8 cellular contexts compared by ENCODE assay signal in genomic region chr20:58693226-58694006, GRCh38. TPM values are rescaled to one million over a fixed set of nuclear protein-coding genes. Genes with fewer than 3 reads are reported as not detected.
DNase-seq lines count a peak whose midpoint lies in the region; ATAC-seq, FAIRE-seq and TF ChIP-seq lines count a peak whose summit lies in the region.

No MANE protein-coding gene starts in this region.

- CTCF ChIA-PET in activated naive CD4-positive, alpha-beta T cell treated with anti-CD3 and anti-CD28 coated beads for 36 hours (lab: Charles Lee), result interaction anchor here (0.6 to 2.6 kb wide), 7 partner anchors 12 to 183 kb away, joined by 3 to 12 read pairs (median 3); partner anchors contain the start of gene STX16
- CTCF ChIA-PET in GM10248 (lab: Yijun Ruan, JAX), result interaction anchor here (0.6 to 2.0 kb wide), 8 partner anchors 10 to 213 kb away, joined by 3 to 10 read pairs (median 4); partner anchors contain the start of gene STX16

- no peaks in the 10 kb centered on the region for H3K27me3 Mint-ChIP-seq in activated naive CD4-positive, alpha-beta T cell treated with anti-CD3 and anti-CD28 coated beads for 36 hours (ENCODE audit: low read depth)
- no peaks in the 10 kb centered on the region for H3K27me3 Mint-ChIP-seq in activated naive CD8-positive, alpha-beta T cell treated with anti-CD3 and anti-CD28 coated beads for 36 hours

- POLR2A ChIA-PET in GM10248 (lab: Yijun Ruan, JAX), result interaction anchor here (0.6 kb wide), 2 partner anchors 34 to 42 kb away, joined by 3 read pairs; partner anchors contain the start of gene STX16

- H3K4me3 Mint-ChIP-seq in activated naive CD4-positive, alpha-beta T cell treated with anti-CD3 and anti-CD28 coated beads for 36 hours, result peak overlapping the region; percentile 72
- H3K4me3 Mint-ChIP-seq in activated naive CD8-positive, alpha-beta T cell treated with anti-CD3 and anti-CD28 coated beads for 36 hours, result peak overlapping the region; percentile 72
- H3K4me3 Mint-ChIP-seq in stimulated activated effector memory CD8-positive, alpha-beta T cell treated with anti-CD3 and anti-CD28 coated beads, Interleukin-12 subunit alpha, Interleukin-12 subunit beta, amount 100 ng/mL, for 72 hours, result no peak overlapping the region

- peak overlapping the region; percentile 33 for H3K27ac Mint-ChIP-seq in activated naive CD4-positive, alpha-beta T cell treated with anti-CD3 and anti-CD28 coated beads for 36 hours
- H3K27ac Mint-ChIP-seq in activated naive CD8-positive, alpha-beta T cell treated with anti-CD3 and anti-CD28 coated beads for 36 hours, result peak overlapping the region; percentile 69
- no peak overlapping the region for H3K27ac Mint-ChIP-seq in stimulated activated effector memory CD8-positive, alpha-beta T cell treated with anti-CD3 and anti-CD28 coated beads, Interleukin-12 subunit alpha, Interleukin-12 subunit beta, amount 100 ng/mL, for 72 hours

- no peaks in the 10 kb centered on the region for H3K27me3 ChIP-seq in iPS DF 6.9 (ENCODE audit: control insufficient read depth, insufficient read depth, low read length)

- FAIRE-seq in HTR-8/SVneo (lab: Jason Lieb, UNC), result peak; percentile 90

- peaks cover 4% of the 10 kb centered on the region for H3K36me3 Mint-ChIP-seq in activated naive CD4-positive, alpha-beta T cell treated with anti-CD3 and anti-CD28 coated beads for 36 hours (ENCODE audit: low read depth)
- no peaks in the 10 kb centered on the region for H3K36me3 Mint-ChIP-seq in activated naive CD8-positive, alpha-beta T cell treated with anti-CD3 and anti-CD28 coated beads for 36 hours
- H3K36me3 Mint-ChIP-seq in stimulated activated effector memory CD8-positive, alpha-beta T cell treated with anti-CD3 and anti-CD28 coated beads, Interleukin-12 subunit alpha, Interleukin-12 subunit beta, amount 100 ng/mL, for 72 hours, result peaks cover 8% of the 10 kb centered on the region

- H3K9me3 Mint-ChIP-seq in activated naive CD4-positive, alpha-beta T cell treated with anti-CD3 and anti-CD28 coated beads for 36 hours, result no peaks in the 10 kb centered on the region
- H3K9me3 Mint-ChIP-seq in activated naive CD8-positive, alpha-beta T cell treated with anti-CD3 and anti-CD28 coated beads for 36 hours, result no peaks in the 10 kb centered on the region
- H3K9me3 Mint-ChIP-seq in stimulated activated effector memory CD8-positive, alpha-beta T cell treated with anti-CD3 and anti-CD28 coated beads, Interleukin-12 subunit alpha, Interleukin-12 subunit beta, amount 100 ng/mL, for 72 hours, result no peaks in the 10 kb centered on the region

- no CpG with 5 or more reads among the region's 51 CpGs for WGBS in iPS DF 6.9 (ENCODE audit: insufficient coverage, insufficient read length)

- H3K27ac ChIP-seq in iPS DF 6.9 (ENCODE audit: low read length), result no peak overlapping the region

- peaks cover 9% of the 10 kb centered on the region for H3K4me1 Mint-ChIP-seq in activated naive CD4-positive, alpha-beta T cell treated with anti-CD3 and anti-CD28 coated beads for 36 hours (ENCODE audit: low read depth)
- H3K4me1 Mint-ChIP-seq in activated naive CD8-positive, alpha-beta T cell treated with anti-CD3 and anti-CD28 coated beads for 36 hours, result peaks cover 9% of the 10 kb centered on the region
- H3K4me1 Mint-ChIP-seq in stimulated activated effector memory CD8-positive, alpha-beta T cell treated with anti-CD3 and anti-CD28 coated beads, Interleukin-12 subunit alpha, Interleukin-12 subunit beta, amount 100 ng/mL, for 72 hours, result peaks cover 18% of the 10 kb centered on the region

- H3K4me1 ChIP-seq in iPS DF 6.9 (ENCODE audit: control insufficient read depth, insufficient read depth, low read length), result peaks cover 12% of the 10 kb centered on the region

- H3K9me3 ChIP-seq in iPS DF 6.9 (ENCODE audit: control insufficient read depth, insufficient read depth, low read length), result no peaks in the 10 kb centered on the region

- intact Hi-C loops in activated naive CD4-positive, alpha-beta T cell treated with anti-CD3 and anti-CD28 coated beads for 36 hours (cut with micrococcal nuclease), result loop anchor here (5.0 kb wide), 1 partner anchor 456 kb away; no protein-coding TSS in a partner anchor

- peak; percentile 7 for DNase-seq in activated naive CD4-positive, alpha-beta T cell treated with anti-CD3 and anti-CD28 coated beads for 36 hours
- no peak for DNase-seq in activated naive CD4-positive, alpha-beta T cell treated with anti-CD3 and anti-CD28 coated beads, Interleukin-2, amount 50 U/mL, for 16 hours
- DNase-seq in HTR-8/SVneo (ENCODE audit: insufficient read length, low spot score), result no peak
- DNase-seq in activated naive CD8-positive, alpha-beta T cell treated with anti-CD3 and anti-CD28 coated beads for 36 hours, result peak; percentile 33
- DNase-seq in iPS DF 6.9 (ENCODE audit: low read depth, low spot score), result no peak
- DNase-seq in stimulated activated effector memory CD8-positive, alpha-beta T cell treated with anti-CD3 and anti-CD28 coated beads, Interleukin-12 subunit alpha, Interleukin-12 subunit beta, amount 100 ng/mL, for 72 hours (ENCODE audit: low spot score in 2 of 2), result peak; percentile 17 to 67
- no peak for DNase-seq in GM10248 (ENCODE audit: extremely low spot score)
- DNase-seq in EL, result no peak

- H3K36me3 ChIP-seq in iPS DF 6.9 (ENCODE audit: control insufficient read depth, insufficient read depth, low read length), result peaks cover 14% of the 10 kb centered on the region

- ATAC-seq in stimulated activated effector memory CD8-positive, alpha-beta T cell treated with anti-CD3 and anti-CD28 coated beads, Interleukin-12 subunit alpha, Interleukin-12 subunit beta, amount 100 ng/mL, for 72 hours, result no peak

- H3K4me3 ChIP-seq in iPS DF 6.9 (ENCODE audit: low read length), result peak overlapping the region; percentile 34; the same call in 1 of the 2 replicates

- no peak for TF ChIP-seq CTCF in GM10248 (IDR thresholded peaks at IDR 0.05; ENCODE audit: control extremely low read depth, extremely low read depth, low read depth, missing control alignments)

RNA-seq across cellular contexts. Expression of gene NPEPL1, which starts 0.8 kb away (rescaled TPM):
- 10 to 100 TPM; 14.3 to 14.5 TPM for total RNA-seq in activated naive CD4-positive, alpha-beta T cell treated with anti-CD3 and anti-CD28 coated beads for 36 hours
- 10 to 100 TPM; 13.7 to 15.2 TPM for total RNA-seq in activated naive CD8-positive, alpha-beta T cell treated with anti-CD3 and anti-CD28 coated beads for 36 hours

RNA-seq across cellular contexts. Expression of gene STX16, which starts 42.3 kb away (rescaled TPM):
- total RNA-seq in activated naive CD4-positive, alpha-beta T cell treated with anti-CD3 and anti-CD28 coated beads for 36 hours, result 100 to 1,000 TPM; 127 TPM
- total RNA-seq in activated naive CD8-positive, alpha-beta T cell treated with anti-CD3 and anti-CD28 coated beads for 36 hours, result 10 to 100 TPM; 84.0 to 93.5 TPM

Comparison
In these comparisons a context has a peak if more than half of its experiments do, and no peak if none do; other contexts are left out.
1. DNase-seq: peak in activated naive CD4-positive, alpha-beta T cell treated with anti-CD3 and anti-CD28 coated beads for 36 hours (single experiment), activated naive CD8-positive, alpha-beta T cell treated with anti-CD3 and anti-CD28 coated beads for 36 hours (single experiment) and stimulated activated effector memory CD8-positive, alpha-beta T cell treated with anti-CD3 and anti-CD28 coated beads, Interleukin-12 subunit alpha, Interleukin-12 subunit beta, amount 100 ng/mL, for 72 hours (2 of 2); none in activated naive CD4-positive, alpha-beta T cell treated with anti-CD3 and anti-CD28 coated beads, Interleukin-2, amount 50 U/mL, for 16 hours (single experiment), HTR-8/SVneo (single experiment), iPS DF 6.9 (single experiment), GM10248 (single experiment) and EL (single experiment).